In genomic region chr17:62051053-62051452, GRCh38 we compare ENCODE assay signal across 29 cellular contexts. TPM values are rescaled to one million over a fixed set of nuclear protein-coding genes. Genes with fewer than 3 reads are reported as not detected.
DNase-seq lines count a peak whose midpoint lies in the region; ATAC-seq, FAIRE-seq and TF ChIP-seq lines count a peak whose summit lies in the region.
"Had no signal": no experiment of that assay in that cellular context is flagged by ENCODE, and none has a peak within 500 bp of the region (broad histone marks: within the 10 kb centered on the region; RNA-seq: fewer than 3 reads in every experiment).

No MANE protein-coding gene starts in this region.

- CTCF ChIA-PET in MCF 10A (lab: Yijun Ruan, JAX) = interaction anchor here (0.6 to 1.5 kb wide), 4 partner anchors 11 to 1518 kb away, joined by 3 to 4 read pairs (median 4); no protein-coding TSS in a partner anchor

- H3K36me3 Mint-ChIP-seq in MCF 10A (ENCODE audit: insufficient read depth, unreplicated experiment) = peaks cover 83% of the 10 kb centered on the region
- peaks cover 9% of the 10 kb centered on the region for H3K36me3 Mint-ChIP-seq in T-helper 17 cell (ENCODE audit: low read depth)
- H3K36me3 Mint-ChIP-seq in glutamatergic neuron (ENCODE audit: unreplicated experiment) = no peaks in the 10 kb centered on the region

- H3K9me3 Mint-ChIP-seq in MCF 10A (ENCODE audit: unreplicated experiment) (no peaks in the 10 kb centered on the region), glutamatergic neuron (ENCODE audit: unreplicated experiment) (peaks cover 4% of the 10 kb centered on the region)
- H3K9me3 Mint-ChIP-seq: brain; T-helper 2 cell treated with Interferon-gamma antibody and Interleukin-4, amounts not matched to agents 5 μg/mL and 100 μg/mL, for 36 hours had no signal

- peak; percentile 13 for FAIRE-seq in urothelium cell line (lab: Jason Lieb, UNC)
- FAIRE-seq: GM12892 had no signal

- H3K4me3 ChIP-seq in breast epithelium (no peak overlapping the region), dorsolateral prefrontal cortex (no peak overlapping the region)
- H3K4me3 ChIP-seq: BLaER1, right atrium auricular region, stomach, thyroid gland had no signal

- H3K4me1 ChIP-seq in breast epithelium = no peaks in the 10 kb centered on the region
- H3K4me1 ChIP-seq: BLaER1 had no signal

- H3K27ac Mint-ChIP-seq in MCF 10A (ENCODE audit: low read depth, unreplicated experiment) (peak overlapping the region; percentile 36), T-helper 17 cell (peak overlapping the region; percentile 60), glutamatergic neuron (ENCODE audit: unreplicated experiment) (peak overlapping the region; percentile 1)
- H3K27ac Mint-ChIP-seq: activated CD8-positive, alpha-beta T cell treated with anti-CD3 and anti-CD28 coated beads, Interleukin-2, amount 10 ng/mL, durations not matched to agents 7 days and 5 days had no signal

- intact Hi-C loops in MCF 10A (cut with micrococcal nuclease) (no loop called here), breast epithelium (cut with DNase I; ENCODE audit: low total_unique reads) (no loop called here), dorsolateral prefrontal cortex (cut with DNase I) (no loop called here)

- H3K27ac ChIP-seq in breast epithelium (no peak overlapping the region), dorsolateral prefrontal cortex (no peak overlapping the region)
- H3K27ac ChIP-seq: BLaER1, right atrium auricular region, thyroid gland had no signal

- TF ChIP-seq CTCF in MCF 10A (IDR thresholded peaks at IDR 0.05; ENCODE audit: unreplicated experiment) = no peak
- TF ChIP-seq CTCF in breast epithelium (IDR thresholded peaks at IDR 0.05) = no peak
- TF ChIP-seq CTCF in glutamatergic neuron (IDR thresholded peaks at IDR 0.05; ENCODE audit: partially characterized antibody, unreplicated experiment) = no peak
- no peak for TF ChIP-seq CTCF in dorsolateral prefrontal cortex (IDR thresholded peaks at IDR 0.05 in 54 of 56, conservative IDR thresholded peaks at IDR 0.05 in 2 of 56; ENCODE audit: low read depth in 1 of 56, partially characterized antibody in 56 of 56)

- H3K27me3 Mint-ChIP-seq in MCF 10A (ENCODE audit: insufficient read depth, unreplicated experiment) (no peaks in the 10 kb centered on the region), T-helper 17 cell (no peaks in the 10 kb centered on the region), glutamatergic neuron (ENCODE audit: unreplicated experiment) (peaks cover 8% of the 10 kb centered on the region)
- H3K27me3 Mint-ChIP-seq: brain had no signal

- H3K4me1 Mint-ChIP-seq in MCF 10A (ENCODE audit: insufficient read depth, unreplicated experiment) = peaks cover 17% of the 10 kb centered on the region
- H3K4me1 Mint-ChIP-seq in T-helper 17 cell = peaks cover 33% of the 10 kb centered on the region
- peaks cover 27% of the 10 kb centered on the region for H3K4me1 Mint-ChIP-seq in glutamatergic neuron (ENCODE audit: low read depth, unreplicated experiment)

- TF ChIP-seq POLR2A in breast epithelium (IDR thresholded peaks at IDR 0.05) = no peak

- POLR2A ChIA-PET in MCF 10A (lab: Yijun Ruan, JAX) = interaction anchor here (0.5 to 2.1 kb wide), 3 partner anchors 10 to 1550 kb away, joined by 3 to 7 read pairs (median 3); partner anchors contain the start of gene TACO1

- no peak for ATAC-seq in T-helper 17 cell
- ATAC-seq: activated CD8-positive, alpha-beta T cell treated with anti-CD3 and anti-CD28 coated beads, Interleukin-2, amount 10 ng/mL, durations not matched to agents 7 days and 5 days; Panc1 had no signal

- DNase-seq in MCF 10A (ENCODE audit: unreplicated experiment) (no peak), breast epithelium (ENCODE audit: low spot score in 2 of 2) (no peak), T-helper 17 cell (no peak), glutamatergic neuron (no peak), urothelium cell line (ENCODE audit: low spot score) (no peak), dorsolateral prefrontal cortex (no peak), T1000 (lab: John Stamatoyannopoulos, UW) (no peak)
- DNase-seq: activated CD8-positive, alpha-beta T cell treated with anti-CD3 and anti-CD28 coated beads, Interleukin-2, amount 10 ng/mL, durations not matched to agents 7 days and 5 days; activated gamma-delta T cell; amniotic stem cell; COR-L47; H7; hippocampal formation; Kasumi-1; NCI-H1436 treated with DMSO at 0.1 percent for 48 hours; NCI-H2081 treated with DMSO at 0.1 percent for 48 hours; NCI-H345; NCI-H69; posterior cingulate gyrus; SHP77; stimulated activated CD4-positive, alpha-beta T cell treated with anti-CD3 and anti-CD28 coated beads, Interleukin-1b, Interleukin-23, amount 100 ng/mL, for 48 hours; stomach; thyroid gland had no signal

- H3K4me3 Mint-ChIP-seq in MCF 10A (ENCODE audit: unreplicated experiment) (no peak overlapping the region), T-helper 17 cell (peak overlapping the region; percentile 25), glutamatergic neuron (ENCODE audit: unreplicated experiment) (no peak overlapping the region)
- H3K4me3 Mint-ChIP-seq: activated CD8-positive, alpha-beta T cell treated with anti-CD3 and anti-CD28 coated beads, Interleukin-2, amount 10 ng/mL, durations not matched to agents 7 days and 5 days; brain; T-helper 2 cell treated with Interferon-gamma antibody and Interleukin-4, amounts not matched to agents 5 μg/mL and 100 μg/mL, for 36 hours had no signal

- H3K36me3 ChIP-seq in breast epithelium = peaks cover 5% of the 10 kb centered on the region

- no TSS peak for BruUV-seq in MCF 10A (replicated peaks; lab: Mats Ljungman, UMichigan)

- H3K27me3 ChIP-seq in breast epithelium (no peaks in the 10 kb centered on the region), dorsolateral prefrontal cortex (no peaks in the 10 kb centered on the region)
- H3K27me3 ChIP-seq: BLaER1, right atrium auricular region, stomach, thyroid gland had no signal

- H3K9me3 ChIP-seq in breast epithelium = no peaks in the 10 kb centered on the region
- H3K9me3 ChIP-seq in T-helper 17 cell (ENCODE audit: control insufficient read depth, low read length, poor library complexity, severe bottlenecking) = no peaks in the 10 kb centered on the region
- H3K9me3 ChIP-seq: BLaER1, right atrium auricular region, stomach, thyroid gland had no signal

RNA-seq across cellular contexts. Expression of gene MED13, which starts 14.0 kb away (rescaled TPM):
- total RNA-seq in MCF 10A (2022) (51.0 and 58.7 TPM in 2 replicates), breast epithelium (100 to 1,000 TPM in 1 of 3 donors, 10 to 100 TPM in 2; 73.4 to 136 (median 92.1) TPM), T-helper 17 cell (10 to 100 TPM; 76.5 to 98.3 TPM), glutamatergic neuron (ENCODE audit: unreplicated experiment) (130 TPM), dorsolateral prefrontal cortex (100 to 1,000 TPM in 12 of 120 experiments, 10 to 100 TPM in 108; 54.0 to 110 (median 81.9) TPM)

Comparison
In these comparisons a context has a peak if more than half of its experiments do, and no peak if none do; other contexts are left out.
1. H3K27ac Mint-ChIP-seq: peak in every context shown above with its lines; median percentile 60 in T-helper 17 cell; 36 in MCF 10A; 1 in glutamatergic neuron.